25 cellular contexts compared by ENCODE assay signal in the genomic region with DNA sequence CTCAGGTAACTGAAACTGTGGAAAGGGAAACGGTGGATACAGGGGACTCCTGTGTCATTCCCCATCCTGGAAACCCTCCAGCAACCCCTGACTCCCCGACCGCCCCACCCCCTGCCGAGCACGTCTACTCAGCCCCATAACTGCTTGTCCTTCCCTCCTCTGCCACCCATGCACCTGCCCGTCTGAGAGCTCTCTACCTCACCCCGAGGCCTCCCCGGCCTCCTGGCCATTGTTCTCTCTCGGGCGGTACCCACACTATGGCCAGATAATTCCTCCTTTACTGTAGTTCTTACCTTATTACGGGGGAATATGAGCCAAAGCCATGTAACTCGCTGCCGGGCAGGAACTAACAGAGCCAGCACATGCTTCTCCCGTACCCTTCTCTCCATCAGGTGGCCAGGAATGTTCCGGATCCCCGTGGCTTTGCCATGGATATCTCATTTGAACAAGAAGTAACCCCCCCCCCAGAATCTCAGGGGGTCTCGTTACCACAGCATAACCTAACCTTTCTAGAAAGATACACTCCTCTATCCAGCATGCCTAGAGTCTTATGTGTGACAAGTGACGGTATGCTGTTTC. TPM values are rescaled to one million over a fixed set of nuclear protein-coding genes. Genes with fewer than 3 reads are reported as not detected.
"Had no signal": no experiment of that assay in that cellular context is flagged by ENCODE, and none has a peak within 500 bp of the region (broad histone marks: within the 10 kb centered on the region; RNA-seq: fewer than 3 reads in every experiment).

No MANE protein-coding gene starts in this region.

- H3K9me3 Mint-ChIP-seq: memory B cell; mesothelial cell of epicardium; naive B cell; natural killer cell treated with Interleukin-12 subunit alpha and Interleukin-12 subunit beta and Interleukin-15 and Interleukin-18, amount 100 ng/mL, for 72 hours; neural crest cell; stimulated activated naive CD8-positive, alpha-beta T cell treated with anti-CD3 and anti-CD28 coated beads, Interleukin-15, Interleukin-2, amounts not matched to agents 100 ng/mL and 50 ng/mL, for 24 hours had no signal

- H3K27me3 Mint-ChIP-seq: memory B cell had no signal

- H3K9me3 ChIP-seq: gastrocnemius medialis, mucosa of descending colon, neutrophil, suprapubic skin had no signal

- H3K36me3 Mint-ChIP-seq: memory B cell; mesothelial cell of epicardium; naive B cell; natural killer cell treated with Interleukin-12 subunit alpha and Interleukin-12 subunit beta and Interleukin-15 and Interleukin-18, amount 100 ng/mL, for 72 hours had no signal

- H3K9ac ChIP-seq: parathyroid adenoma had no signal

- H3K4me1 ChIP-seq: parathyroid adenoma had no signal

- H3K27ac Mint-ChIP-seq: memory B cell; mesothelial cell of epicardium; natural killer cell treated with Interleukin-12 subunit alpha and Interleukin-12 subunit beta and Interleukin-15 and Interleukin-18, amount 100 ng/mL, for 72 hours; progenitor cell of endocrine pancreas; stimulated activated naive CD8-positive, alpha-beta T cell treated with anti-CD3 and anti-CD28 coated beads, Interleukin-15, Interleukin-2, amounts not matched to agents 100 ng/mL and 50 ng/mL, for 24 hours had no signal

- H3K36me3 ChIP-seq: gastrocnemius medialis, neutrophil, suprapubic skin had no signal

- FAIRE-seq: keratinocyte had no signal

- H3K79me2 ChIP-seq: parathyroid adenoma had no signal

- ATAC-seq: gastrocnemius medialis; left ventricle myocardium superior; mucosa of descending colon; natural killer cell treated with Interleukin-12 subunit alpha and Interleukin-12 subunit beta and Interleukin-15 and Interleukin-18, amount 100 ng/mL, for 72 hours had no signal

- H3K4me2 ChIP-seq: smooth muscle cell had no signal

- H3K4me3 Mint-ChIP-seq: memory B cell; mesothelial cell of epicardium; natural killer cell treated with Interleukin-12 subunit alpha and Interleukin-12 subunit beta and Interleukin-15 and Interleukin-18, amount 100 ng/mL, for 72 hours; neural crest cell; stimulated activated naive CD8-positive, alpha-beta T cell treated with anti-CD3 and anti-CD28 coated beads, Interleukin-15, Interleukin-2, amounts not matched to agents 100 ng/mL and 50 ng/mL, for 24 hours had no signal

- H3K4me3 ChIP-seq: dorsolateral prefrontal cortex, gastrocnemius medialis, lung, mucosa of descending colon, smooth muscle cell, suprapubic skin had no signal

- DNase-seq: cerebellar nuclear complex; dorsolateral prefrontal cortex; effector CD4-positive, alpha-beta T cell; gastrocnemius medialis; left ventricle myocardium superior; mucosa of descending colon; naive B cell; stimulated activated CD4-positive, alpha-beta T cell treated with anti-CD3 and anti-CD28 coated beads, Interleukin-12 subunit alpha, Interleukin-12 subunit beta, amount 100 ng/mL, for 4 hours; stimulated activated CD4-positive, alpha-beta T cell treated with anti-CD3 and anti-CD28 coated beads, Interleukin-1b, Interleukin-23, amount 100 ng/mL, for 48 hours; stimulated activated CD4-positive, alpha-beta T cell treated with anti-CD3 and anti-CD28 coated beads, Interleukin-4, amount 100 ng/mL, for 1 hour; stimulated activated CD8-positive, alpha-beta memory T cell treated with anti-CD3 and anti-CD28 coated beads, Interleukin-4, amount 100 ng/mL, for 48 hours; trophoblast cell had no signal

- H2AFZ ChIP-seq: parathyroid adenoma had no signal

- H3K27ac ChIP-seq: dorsolateral prefrontal cortex, gastrocnemius medialis, neutrophil, parathyroid adenoma, suprapubic skin had no signal

RNA-seq across cellular contexts. Expression of a gene that starts 4.8 kb away (rescaled TPM):
- total RNA-seq: glomerular endothelial cell, mesothelial cell of epicardium, progenitor cell of endocrine pancreas had no signal
- polyA plus RNA-seq: smooth muscle cell had no signal
